Comparison of ENCODE assay signal across 16 cellular contexts in genomic region chr10:48533951-48534720, GRCh38.
DNase-seq lines count a peak whose midpoint lies in the region; ATAC-seq and TF ChIP-seq lines count a peak whose summit lies in the region.
"Had no signal": no experiment of that assay in that cellular context is flagged by ENCODE, and none has a peak within 500 bp of the region (broad histone marks: within the 10 kb centered on the region; RNA-seq: fewer than 3 reads in every experiment).

No MANE protein-coding gene starts in this region.

- H3K9me3 ChIP-seq in left ventricle myocardium inferior (replicated peaks) = peaks cover 6% of the 10 kb centered on the region
- no peaks in the 10 kb centered on the region for H3K9me3 ChIP-seq in Panc1 (ENCODE audit: control insufficient read depth, insufficient read depth, low read depth, low read length)
- H3K9me3 ChIP-seq in right cardiac atrium (ENCODE audit: control insufficient read depth, low read length) = no peaks in the 10 kb centered on the region
- no peaks in the 10 kb centered on the region for H3K9me3 ChIP-seq in upper lobe of right lung
- H3K9me3 ChIP-seq: BE2C had no signal

- in situ Hi-C loops in Panc1 (cut with HindIII; ENCODE audit: low pct_unique_long_range_greater_than_20kb, low sequenced_read_pairs) = no loop called here

- intact Hi-C loops in left ventricle myocardium superior (cut with micrococcal nuclease) (no loop called here), left ventricle myocardium inferior (cut with micrococcal nuclease) (no loop called here), Panc1 (cut with micrococcal nuclease; ENCODE audit: unreplicated experiment) (no loop called here), right cardiac atrium (cut with DNase I) (no loop called here), upper lobe of right lung (cut with DNase I) (no loop called here)

- WGBS in right cardiac atrium = 51% methylated on average over 8 of the region's 8 CpGs

- DNase-seq in left ventricle myocardium superior (no peak), left ventricle myocardium inferior (no peak), Panc1 (ENCODE audit: low read depth, low spot score) (no peak), right cardiac atrium (no peak), upper lobe of right lung (no peak), HT-29 (ENCODE audit: low spot score) (no peak), dedifferentiated amniotic fluid mesenchymal stem cell (ENCODE audit: extremely low spot score) (no peak)
- DNase-seq in activated T-cell treated with anti-CD3 and anti-CD28 coated beads, Interleukin-2, amount 50 U/mL, for 48 hours = no peak
- DNase-seq: activated gamma-delta T cell treated with Interleukin-2 at 50 U/mL for 16 hours; BE2C; DMS153; effector memory CD4-positive, alpha-beta T cell; immature natural killer cell; NCI-H345; OCI-M1 had no signal

- no peaks in the 10 kb centered on the region for H3K27me3 ChIP-seq in left ventricle myocardium inferior (ENCODE audit: low read depth)
- H3K27me3 ChIP-seq in Panc1 (ENCODE audit: control insufficient read depth, insufficient read depth, low read length) = no peaks in the 10 kb centered on the region; the same call in 1 of the 2 replicates
- no peaks in the 10 kb centered on the region for H3K27me3 ChIP-seq in right cardiac atrium (ENCODE audit: control insufficient read depth, insufficient read depth)
- H3K27me3 ChIP-seq in upper lobe of right lung = no peaks in the 10 kb centered on the region
- H3K27me3 ChIP-seq: BE2C had no signal

- CTCF ChIA-PET in Panc1 (lab: Charles Lee) = no interaction called here

- ATAC-seq in left ventricle myocardium superior (peak; percentile 65), Panc1 (0 out of 2 replicates have a peak, but pooled peaks have one; percentile 42), right cardiac atrium (peak; percentile 32 to 69), upper lobe of right lung (peak; percentile 21)

- H3K4me1 ChIP-seq in left ventricle myocardium inferior (peaks cover 8% of the 10 kb centered on the region), Panc1 (ENCODE audit: control insufficient read depth, insufficient read depth, low read length) (no peaks in the 10 kb centered on the region), right cardiac atrium (ENCODE audit: control insufficient read depth, insufficient read depth, low read length) (no peaks in the 10 kb centered on the region), upper lobe of right lung (no peaks in the 10 kb centered on the region)
- H3K4me1 ChIP-seq: BE2C, parathyroid adenoma had no signal

- TF ChIP-seq CTCF in left ventricle myocardium inferior (IDR thresholded peaks at IDR 0.05; ENCODE audit: borderline replicate concordance) (no peak), Panc1 (IDR thresholded peaks at IDR 0.05) (no peak), upper lobe of right lung (IDR thresholded peaks at IDR 0.05) (no peak)

- BruUV-seq in Panc1 (replicated peaks; lab: Mats Ljungman, UMichigan) = no TSS peak

- H3K4me3 ChIP-seq in left ventricle myocardium inferior (no peak overlapping the region), Panc1 (ENCODE audit: low read depth in 2 of 2, low read length in 2 of 2) (no peak overlapping the region), right cardiac atrium (ENCODE audit: low read length) (no peak overlapping the region), upper lobe of right lung (no peak overlapping the region)

- H3K27ac ChIP-seq in left ventricle myocardium inferior (replicated peaks) = no peak overlapping the region
- H3K27ac ChIP-seq in Panc1 (ENCODE audit: low read length) = no peak overlapping the region
- no peak overlapping the region for H3K27ac ChIP-seq in right cardiac atrium (ENCODE audit: low read length)
- H3K27ac ChIP-seq in upper lobe of right lung = no peak overlapping the region
- H3K27ac ChIP-seq: parathyroid adenoma had no signal

- POLR2A ChIA-PET in Panc1 (lab: Charles Lee) = no interaction called here

- no peaks in the 10 kb centered on the region for H3K36me3 ChIP-seq in left ventricle myocardium inferior
- H3K36me3 ChIP-seq in Panc1 (ENCODE audit: control insufficient read depth, insufficient read depth, low read length) = no peaks in the 10 kb centered on the region
- no peaks in the 10 kb centered on the region for H3K36me3 ChIP-seq in upper lobe of right lung
- H3K36me3 ChIP-seq: BE2C had no signal
